ENCODE assay signal across 2 cellular contexts in genomic region chr9:37054513-37054776, GRCh38.
TF ChIP-seq lines count a peak whose summit lies in the region.

No MANE protein-coding gene starts in this region.

TF ChIP-seq in GM23338, 12 proteins besides CTCF, POLR2A, EP300 and RAD21 (continued from another document):
- TF ChIP-seq REST (IDR thresholded peaks at IDR 0.05; ENCODE audit: unreplicated experiment) (no peak), CREB1 (CRISPR knock-in tag; IDR thresholded peaks at IDR 0.05; ENCODE audit: low read depth) (no peak), EZH2 (IDR thresholded peaks at IDR 0.05; ENCODE audit: low read depth, unreplicated experiment) (no peak), ETS1 (IDR thresholded peaks at IDR 0.05) (no peak), ZNF462 (CRISPR knock-in tag; IDR thresholded peaks at IDR 0.05) (no peak), EZH2phosphoT487 (IDR thresholded peaks at IDR 0.05; ENCODE audit: unreplicated experiment) (no peak), JUNB (IDR thresholded peaks at IDR 0.05; ENCODE audit: unreplicated experiment) (no peak), NANOG (IDR thresholded peaks at IDR 0.05; ENCODE audit: borderline replicate concordance) (no peak), STAT1 (IDR thresholded peaks at IDR 0.05; ENCODE audit: unreplicated experiment) (no peak), ZNF114 (CRISPR knock-in tag; IDR thresholded peaks at IDR 0.05) (no peak)

TF ChIP-seq in WTC11, 78 proteins besides CTCF, POLR2A, EP300 and RAD21 (continued from another document):
- TF ChIP-seq PREB (CRISPR knock-in tag; IDR thresholded peaks at IDR 0.05; ENCODE audit: borderline replicate concordance), result no peak
- TF ChIP-seq SOX15 (CRISPR knock-in tag; IDR thresholded peaks at IDR 0.05), result no peak
- no peak for TF ChIP-seq OVOL2 (CRISPR knock-in tag; IDR thresholded peaks at IDR 0.05; ENCODE audit: borderline replicate concordance)
- TF ChIP-seq ATF2 (CRISPR knock-in tag; IDR thresholded peaks at IDR 0.05; ENCODE audit: borderline replicate concordance, low read depth), result no peak
- TF ChIP-seq HMGA2 (CRISPR knock-in tag; IDR thresholded peaks at IDR 0.05), result no peak
- TF ChIP-seq ESRRA (CRISPR knock-in tag; IDR thresholded peaks at IDR 0.05; ENCODE audit: borderline replicate concordance), result no peak
- TF ChIP-seq ATF6 (CRISPR knock-in tag; IDR thresholded peaks at IDR 0.05), result no peak
- TF ChIP-seq ZNF532 (CRISPR knock-in tag; IDR thresholded peaks at IDR 0.05; ENCODE audit: borderline replicate concordance), result no peak
- no peak for TF ChIP-seq PRRX2 (CRISPR knock-in tag; IDR thresholded peaks at IDR 0.05)
- TF ChIP-seq E2F5 (CRISPR knock-in tag; IDR thresholded peaks at IDR 0.05), result no peak
